Comparison of ENCODE assay signal across 19 cellular contexts in the genomic region with DNA sequence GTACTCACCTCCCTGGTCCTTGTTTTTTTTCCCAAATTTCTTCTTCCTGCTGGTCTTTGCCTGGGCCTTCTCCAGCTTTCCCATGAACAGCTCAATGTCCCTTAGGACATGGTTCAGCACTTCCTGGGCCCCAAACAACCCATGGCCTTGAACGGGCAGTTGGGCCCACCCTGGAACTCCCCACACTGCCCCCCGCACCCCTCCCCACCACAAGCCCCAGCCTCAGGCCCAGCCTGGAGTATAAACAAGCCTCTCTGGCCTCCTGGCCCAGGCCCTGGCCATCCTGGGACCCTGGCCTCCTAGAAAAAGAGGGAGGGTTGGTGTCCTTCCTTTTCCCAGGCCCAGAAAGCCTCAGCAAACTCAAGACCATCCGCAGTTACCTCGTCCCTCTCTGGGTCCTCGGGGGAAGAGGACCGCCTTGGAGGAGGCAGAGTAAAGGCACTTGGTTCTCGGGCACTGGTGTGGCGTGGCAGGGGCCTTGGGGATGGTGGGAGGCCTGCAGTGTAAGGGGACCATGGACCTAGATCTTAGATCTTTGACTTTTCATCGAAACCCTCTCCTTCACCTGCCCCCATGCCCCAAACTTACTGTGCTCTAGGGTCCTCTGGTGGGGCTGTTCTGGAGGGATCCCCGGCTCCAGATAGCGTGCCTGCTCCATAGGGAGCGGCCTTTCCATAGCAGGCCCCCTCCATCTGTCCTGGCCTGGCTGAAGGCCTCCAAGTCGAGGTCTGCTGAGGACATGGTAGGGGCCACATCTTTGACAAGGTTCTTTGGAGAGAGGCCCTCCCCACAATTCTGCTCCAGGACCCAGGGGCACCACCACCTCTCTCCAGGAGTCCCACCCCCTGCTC. TPM values are rescaled to one million over a fixed set of nuclear protein-coding genes. Genes with fewer than 3 reads are reported as not detected.
A peak's percentile ranks its signal among the peaks of the same experiment; 100 is the strongest.
DNase-seq lines count a peak whose midpoint lies in the region; ATAC-seq and TF ChIP-seq lines count a peak whose summit lies in the region.
"Had no signal": no experiment of that assay in that cellular context is flagged by ENCODE, and none has a peak within 500 bp of the region (broad histone marks: within the 10 kb centered on the region; RNA-seq: fewer than 3 reads in every experiment).

No MANE protein-coding gene starts in this region.

- no peaks in the 10 kb centered on the region for H3K36me3 ChIP-seq in RWPE2 (ENCODE audit: low read depth)
- H3K36me3 ChIP-seq in testis (ENCODE audit: low read depth, missing control alignments) = no peaks in the 10 kb centered on the region
- H3K36me3 ChIP-seq: BLaER1 treated with 17β-estradiol and CSF1 and Interleukin-3, amounts not matched to agents 10 nM and 100 nM had no signal

- TF ChIP-seq POLR2A in testis (IDR thresholded peaks at IDR 0.05) = no peak

- H3K4me1 ChIP-seq in RWPE2 (ENCODE audit: insufficient read depth, poor library complexity, severe bottlenecking) = no peaks in the 10 kb centered on the region
- peaks cover 53% of the 10 kb centered on the region for H3K4me1 ChIP-seq in testis

- WGBS in testis, 2 donors = 89 to 90% methylated on average over 11 to 13 of the region's 13 CpGs

- no peaks in the 10 kb centered on the region for H3K36me3 Mint-ChIP-seq in natural killer cell

- H3K9me3 Mint-ChIP-seq in natural killer cell = no peaks in the 10 kb centered on the region
- H3K9me3 Mint-ChIP-seq: GM23338 had no signal

- peak; percentile 2 for DNase-seq in activated CD8-positive, alpha-beta memory T cell treated with anti-CD3 and anti-CD28 coated beads, Interleukin-2, amount 50 U/mL, for 4 hours
- DNase-seq in activated CD8-positive, alpha-beta memory T cell treated with anti-CD3 and anti-CD28 coated beads for 24 hours = no peak
- DNase-seq in RWPE2 (ENCODE audit: low spot score) (peak; percentile 18), natural killer cell (peak; percentile 9), testis (peak; percentile 12), NCI-H128 (lab: John Stamatoyannopoulos, UW; ENCODE audit: unreplicated experiment) (no peak), NCI-H1930 (lab: John Stamatoyannopoulos, UW) (no peak)
- no peak for DNase-seq in stimulated activated CD4-positive, alpha-beta T cell treated with anti-CD3 and anti-CD28 coated beads, Interleukin-2, amount 100 ng/mL, for 48 hours
- DNase-seq: 8988T; DMS 273 treated with DMSO at 0.1 percent for 48 hours; NCI-H1694 treated with DMSO at 0.1 percent for 48 hours; NCI-H69; NK-92 treated with Interleukin-12 subunit alpha and Interleukin-12 subunit beta, amount 100 ng/mL, for 24 hours; OCI-M1 had no signal

- H3K27me3 Mint-ChIP-seq in natural killer cell (ENCODE audit: low read depth in 2 of 2) = peaks cover 0 to 5% of the 10 kb centered on the region in 2 donors

- intact Hi-C loops in natural killer cell (cut with micrococcal nuclease) (no loop called here), testis (cut with DNase I; ENCODE audit: low total_unique reads) (no loop called here)

- peaks cover 0 to 4% of the 10 kb centered on the region in 2 donors for H3K4me1 Mint-ChIP-seq in natural killer cell

- H3K9me3 ChIP-seq in RWPE2 (ENCODE audit: severe bottlenecking) = no peaks in the 10 kb centered on the region
- no peaks in the 10 kb centered on the region for H3K9me3 ChIP-seq in testis
- H3K9me3 ChIP-seq: BLaER1 treated with 17β-estradiol and CSF1 and Interleukin-3, amounts not matched to agents 10 nM and 100 nM had no signal

- ATAC-seq in RWPE2 (ENCODE audit: low read depth) (no peak), natural killer cell (no peak)
- ATAC-seq: GM23338, K562 had no signal

- no peak for TF ChIP-seq CTCF in RWPE2 (IDR thresholded peaks at IDR 0.05; ENCODE audit: poor library complexity, severe bottlenecking)
- TF ChIP-seq CTCF in natural killer cell (IDR thresholded peaks at IDR 0.05) = no peak
- no peak for TF ChIP-seq CTCF in testis (IDR thresholded peaks at IDR 0.05)

- H3K27ac Mint-ChIP-seq in natural killer cell = no peak overlapping the region
- H3K27ac Mint-ChIP-seq: GM23338 had no signal

- H3K4me3 ChIP-seq in RWPE2 (ENCODE audit: severe bottlenecking) = no peak overlapping the region
- no peak overlapping the region for H3K4me3 ChIP-seq in testis
- H3K4me3 ChIP-seq: BLaER1 treated with 17β-estradiol and CSF1 and Interleukin-3, amounts not matched to agents 10 nM and 100 nM; GM23338; K562 had no signal

- H3K27me3 ChIP-seq in RWPE2 (ENCODE audit: insufficient read depth, poor library complexity, severe bottlenecking) (no peaks in the 10 kb centered on the region), testis (no peaks in the 10 kb centered on the region)
- H3K27me3 ChIP-seq: BLaER1 treated with 17β-estradiol and CSF1 and Interleukin-3, amounts not matched to agents 10 nM and 100 nM had no signal

- no peak overlapping the region for H3K4me3 Mint-ChIP-seq in natural killer cell
- H3K4me3 Mint-ChIP-seq: GM23338 had no signal

- H3K27ac ChIP-seq in RWPE2 (ENCODE audit: poor library complexity, severe bottlenecking) (no peak overlapping the region), testis (peak overlapping the region; percentile 82 to 91)
- H3K27ac ChIP-seq: BLaER1 treated with 17β-estradiol and CSF1 and Interleukin-3, amounts not matched to agents 10 nM and 100 nM; HL-60 had no signal

RNA-seq across cellular contexts. Expression of a gene that starts 5.6 kb away (rescaled TPM):
- total RNA-seq in natural killer cell = under 1 TPM in 1 of 3 donors, not detected in 2; 0.47 TPM
- total RNA-seq in testis = 1 to 10 TPM; 3.3 to 7.2 TPM
- polyA plus RNA-seq in testis (ENCODE audit: insufficient read depth, low read depth, low replicate concordance) = 7.7 TPM
- total RNA-seq: Daoy, GM23338 had no signal
- polyA plus RNA-seq: GM23338 had no signal

RNA-seq across cellular contexts. Expression of a gene that starts 17.3 kb away (rescaled TPM):
- total RNA-seq in natural killer cell = 1 to 10 TPM; 1.7 to 3.0 (median 3.0) TPM
- 100 to 1,000 TPM; 748 to 769 TPM for total RNA-seq in testis
- polyA plus RNA-seq in testis (ENCODE audit: insufficient read depth, low read depth, low replicate concordance) = 1,464 TPM

RNA-seq across cellular contexts. Expression of a gene that starts 46.1 kb away (rescaled TPM):
- total RNA-seq in natural killer cell (under 1 TPM in 2 of 3 donors, not detected in 1; 0.07 to 0.35 TPM), testis (1 to 10 TPM; 5.5 to 6.5 TPM)
- polyA plus RNA-seq in testis (ENCODE audit: insufficient read depth, low read depth, low replicate concordance) = 10.6 TPM
- total RNA-seq: Daoy, K562 had no signal
- polyA plus RNA-seq: K562 had no signal

Comparison
In these comparisons a context has a peak if more than half of its experiments do, and no peak if none do; other contexts are left out.
1. DNase-seq: peak in activated CD8-positive, alpha-beta memory T cell treated with anti-CD3 and anti-CD28 coated beads, Interleukin-2, amount 50 U/mL, for 4 hours (single experiment), RWPE2 (single experiment), natural killer cell (single experiment) and testis (single experiment); none in activated CD8-positive, alpha-beta memory T cell treated with anti-CD3 and anti-CD28 coated beads for 24 hours (single experiment), stimulated activated CD4-positive, alpha-beta T cell treated with anti-CD3 and anti-CD28 coated beads, Interleukin-2, amount 100 ng/mL, for 48 hours (0 of 2), NCI-H128 (single experiment) and NCI-H1930 (0 of 2).
2. RNA of a gene that starts 17.3 kb away (total RNA-seq): 748 to 769 TPM in testis; 1.7 to 3.0 TPM in natural killer cell; every median in the first group is over 100 times any median in the second.
3. RNA of a gene that starts 46.1 kb away (total RNA-seq): 5.5 to 6.5 TPM in testis; 0.07 to 0.35 TPM in natural killer cell; every median in the first group is over 4 times any median in the second.